Comparison of ENCODE assay signal across 10 cellular contexts in the genomic region with DNA sequence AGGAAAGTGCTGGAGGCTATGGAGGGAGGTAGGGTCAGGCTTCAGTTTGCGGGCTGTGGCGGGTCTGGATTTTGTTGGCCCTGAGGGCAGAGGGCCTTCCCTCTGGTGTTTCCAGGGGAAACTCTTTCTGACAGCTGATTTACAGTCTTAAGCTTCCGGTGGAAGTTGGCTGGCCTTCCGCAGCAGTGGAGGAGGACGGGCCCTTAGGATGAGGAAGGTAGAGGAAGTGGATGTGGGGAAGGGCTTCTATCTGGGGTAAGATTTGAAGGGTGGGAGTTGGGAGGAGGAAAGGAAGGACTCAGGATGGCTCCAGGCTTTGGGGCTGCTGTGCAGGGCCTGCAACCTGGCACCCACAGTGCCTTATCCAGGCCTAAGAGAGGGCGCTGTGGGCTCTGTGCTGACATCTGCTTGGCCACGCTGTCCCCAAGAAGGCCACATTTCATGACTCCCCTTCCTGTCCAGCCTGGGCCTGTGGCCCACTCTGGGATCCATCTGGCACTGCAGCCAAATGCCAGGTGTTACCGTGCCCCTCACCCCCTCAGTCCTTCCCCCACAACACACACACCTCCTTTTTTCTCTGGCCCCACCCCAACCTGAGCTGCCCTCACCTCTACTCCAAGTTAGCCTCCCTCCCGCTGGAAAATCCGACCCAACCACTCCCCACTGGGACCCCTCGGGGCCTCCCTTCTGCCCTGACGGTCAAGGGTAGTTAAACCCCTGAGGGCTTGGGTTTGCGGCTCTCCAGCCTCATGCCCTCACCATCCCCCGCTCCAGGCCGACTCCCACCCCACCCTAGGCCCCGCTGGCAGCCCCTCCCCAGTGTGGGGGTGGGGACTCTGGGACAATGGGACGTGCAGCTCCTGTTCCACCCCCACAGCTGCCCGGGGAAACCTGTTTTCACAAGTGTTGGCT. TPM values are rescaled to one million over a fixed set of nuclear protein-coding genes. Genes with fewer than 3 reads are reported as not detected.
A peak's percentile ranks its signal among the peaks of the same experiment; 100 is the strongest.
DNase-seq lines count a peak whose midpoint lies in the region; ATAC-seq and TF ChIP-seq lines count a peak whose summit lies in the region.
"Had no signal": no experiment of that assay in that cellular context is flagged by ENCODE, and none has a peak within 500 bp of the region (broad histone marks: within the 10 kb centered on the region; RNA-seq: fewer than 3 reads in every experiment).

No MANE protein-coding gene starts in this region.

- no peaks in the 10 kb centered on the region for H3K27me3 ChIP-seq in SK-N-SH (ENCODE audit: insufficient read depth)
- H3K27me3 ChIP-seq in subcutaneous abdominal adipose tissue (ENCODE audit: control insufficient read depth in 5 of 5, insufficient read depth in 4 of 5, low read length in 5 of 5), result peaks cover 0 to 8% (median 4%) of the 10 kb centered on the region in 5 donors

- no peaks in the 10 kb centered on the region for H3F3A ChIP-seq in SK-N-SH (replicated peaks; ENCODE audit: insufficient read depth)

- H3K9me3 ChIP-seq in SK-N-SH (no peaks in the 10 kb centered on the region), subcutaneous abdominal adipose tissue (ENCODE audit: control insufficient read depth in 5 of 5, low read length in 5 of 5) (no peaks in the 10 kb centered on the region)

- CTCF ChIA-PET in SK-N-SH (lab: Yijun Ruan, JAX), result interaction anchor here (0.7 to 1.9 kb wide), 6 partner anchors 11 to 55 kb away, joined by 3 to 7 read pairs (median 4); no protein-coding TSS in a partner anchor

- 74% methylated on average over 16 of the region's 18 CpGs for WGBS in SK-N-SH (ENCODE audit: low lambda C conversion rate)

- peaks cover 0 to 8% of the 10 kb centered on the region in 2 experiments; a peak in 1 of 4 replicates for H3K4me1 ChIP-seq in SK-N-SH (ENCODE audit: control insufficient read depth in 1 of 2, insufficient read depth in 2 of 2, low read depth in 1 of 2, low read length in 1 of 2)
- H3K4me1 ChIP-seq in subcutaneous abdominal adipose tissue (ENCODE audit: control insufficient read depth in 5 of 5, insufficient read depth in 5 of 5, low read length in 5 of 5), result peaks cover 0 to 34% (median 16%) of the 10 kb centered on the region in 5 donors

- H3K9ac ChIP-seq in SK-N-SH (no peak overlapping the region), subcutaneous abdominal adipose tissue (ENCODE audit: low read length in 5 of 5) (peak overlapping the region in 1 of 5 donors; percentile 25)
- H3K9ac ChIP-seq: KMS-11 had no signal

- TF ChIP-seq CTCF in SK-N-SH (IDR thresholded peaks at IDR 0.05), result no peak

- no peaks in the 10 kb centered on the region for H3K9me2 ChIP-seq in SK-N-SH

- H3K4me3 ChIP-seq in SK-N-SH (ENCODE audit: low read depth in 2 of 2, low read length in 1 of 2) (no peak overlapping the region), subcutaneous abdominal adipose tissue (ENCODE audit: low read depth in 1 of 5, low read length in 5 of 5) (no peak overlapping the region)

- peak; percentile 37 for DNase-seq in NCI-H2029 (lab: John Stamatoyannopoulos, UW)
- DNase-seq in NCI-H2029 treated with DMSO at 0.1 percent for 48 hours (lab: John Stamatoyannopoulos, UW), result no peak
- DNase-seq in SK-N-SH, result peak; percentile 54
- peak; percentile 79 for DNase-seq in iPS-NIHi7 (ENCODE audit: extremely low spot score)
- no peak for DNase-seq in T1000 (lab: John Stamatoyannopoulos, UW)
- DNase-seq: small intestine had no signal

- H2AFZ ChIP-seq in SK-N-SH (ENCODE audit: low read depth), result no peak overlapping the region

- H3K4me2 ChIP-seq in SK-N-SH, result no peak overlapping the region
- H3K4me2 ChIP-seq: KMS-11 had no signal

- POLR2A ChIA-PET in SK-N-SH (lab: Yijun Ruan, JAX), result no interaction called here

- no peaks in the 10 kb centered on the region for H3K36me3 ChIP-seq in SK-N-SH (replicated peaks in 1 of 2; ENCODE audit: control insufficient read depth in 1 of 2, insufficient read depth in 2 of 2, low read length in 1 of 2)
- no peaks in the 10 kb centered on the region for H3K36me3 ChIP-seq in subcutaneous abdominal adipose tissue (ENCODE audit: control insufficient read depth in 5 of 5, insufficient read depth in 5 of 5, low read length in 5 of 5)

- no peak overlapping the region; a peak in 1 of 4 replicates for H3K27ac ChIP-seq in SK-N-SH (ENCODE audit: low read depth in 2 of 2, low read length in 1 of 2)
- H3K27ac ChIP-seq in subcutaneous abdominal adipose tissue (ENCODE audit: low read depth, low read length), result peak overlapping the region; percentile 57
- H3K27ac ChIP-seq: KMS-11 had no signal

- H4K20me1 ChIP-seq in SK-N-SH (ENCODE audit: insufficient read depth), result no peaks in the 10 kb centered on the region

- peak; percentile 30 for TF ChIP-seq RAD21 in SK-N-SH (IDR thresholded peaks at IDR 0.05; ENCODE audit: low read length)

- no peak for TF ChIP-seq EP300 in SK-N-SH (IDR thresholded peaks at IDR 0.05; ENCODE audit: borderline replicate concordance in 1 of 2, low read depth in 1 of 2, low read length in 1 of 2)

- ATAC-seq in GM18858 (IDR thresholded peaks at IDR 0.05; ENCODE audit: unreplicated experiment), result no peak
- no peak for ATAC-seq in HG02938 (IDR thresholded peaks at IDR 0.05; ENCODE audit: unreplicated experiment)

- H3K79me2 ChIP-seq in SK-N-SH (ENCODE audit: insufficient read depth), result no peaks in the 10 kb centered on the region

TF ChIP-seq in SK-N-SH, 30 proteins besides CTCF, POLR2A, EP300 and RAD21:
- peak; percentile 8; the same call in 1 of the 2 replicates for TF ChIP-seq SMC3 (IDR thresholded peaks at IDR 0.05; ENCODE audit: low read depth, low read length)
- TF ChIP-seq, protein P1, sequence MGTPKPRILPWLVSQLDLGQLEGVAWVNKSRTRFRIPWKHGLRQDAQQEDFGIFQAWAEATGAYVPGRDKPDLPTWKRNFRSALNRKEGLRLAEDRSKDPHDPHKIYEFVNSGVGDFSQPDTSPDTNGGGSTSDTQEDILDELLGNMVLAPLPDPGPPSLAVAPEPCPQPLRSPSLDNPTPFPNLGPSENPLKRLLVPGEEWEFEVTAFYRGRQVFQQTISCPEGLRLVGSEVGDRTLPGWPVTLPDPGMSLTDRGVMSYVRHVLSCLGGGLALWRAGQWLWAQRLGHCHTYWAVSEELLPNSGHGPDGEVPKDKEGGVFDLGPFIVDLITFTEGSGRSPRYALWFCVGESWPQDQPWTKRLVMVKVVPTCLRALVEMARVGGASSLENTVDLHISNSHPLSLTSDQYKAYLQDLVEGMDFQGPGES (IDR thresholded peaks at IDR 0.05; ENCODE audit: low read depth, low read length), result no peak
TF ChIP-seq in SK-N-SH: peak in this region for 1.

RNA-seq across cellular contexts. Expression of a gene that starts 7.7 kb away (rescaled TPM):
- 5.1 and 5.7 TPM in 2 replicates for polyA plus RNA-seq in SK-N-SH (2012; rRNA removed)
- 2.6 and 3.9 TPM in 2 replicates for polyA plus RNA-seq in SK-N-SH (2012; cell fraction: cytosol; rRNA removed)
- 31.2 and 31.8 TPM in 2 replicates for polyA plus RNA-seq in SK-N-SH (2012; cell fraction: nucleus; rRNA removed)

Comparison
In these comparisons a context has a peak if more than half of its experiments do, and no peak if none do; other contexts are left out.
1. DNase-seq: peak in NCI-H2029 (single experiment), SK-N-SH (single experiment) and iPS-NIHi7 (single experiment); none in NCI-H2029 treated with DMSO at 0.1 percent for 48 hours (single experiment) and T1000 (single experiment).